Comparison of ENCODE assay signal across 1 cellular context in genomic region chr15:40511472-40512133, GRCh38.
TF ChIP-seq lines count a peak whose summit lies in the region.

No MANE protein-coding gene starts in this region.

TF ChIP-seq in GM12878, 131 proteins besides CTCF, POLR2A, EP300 and RAD21:
- TF ChIP-seq ZBTB11 (CRISPR knock-in tag; IDR thresholded peaks at IDR 0.05) (no peak), IKZF1 (conservative IDR thresholded peaks at IDR 0.05) (peak; percentile 57; the same call in 1 of the 2 replicates), FOXK2 (IDR thresholded peaks at IDR 0.05) (no peak), NR2F1 (conservative IDR thresholded peaks at IDR 0.05) (peak; percentile 93), MYC (IDR thresholded peaks at IDR 0.05; ENCODE audit: insufficient read depth, insufficient read length, insufficient replicate concordance, low read length, severe bottlenecking) (peak; percentile 42), SKIL (IDR thresholded peaks at IDR 0.05; ENCODE audit: low read depth, poor library complexity, severe bottlenecking) (no peak), DPF2 (IDR thresholded peaks at IDR 0.05) (peak; percentile 68; the same call in 1 of the 2 replicates), LARP7 (IDR thresholded peaks at IDR 0.05) (0 out of 2 replicates have a peak, but pooled peaks have one; percentile 45), HDAC2 (IDR thresholded peaks at IDR 0.05) (no peak), PRDM15 (CRISPR knock-in tag; IDR thresholded peaks at IDR 0.05) (no peak), EGR1 (IDR thresholded peaks at IDR 0.05; ENCODE audit: borderline replicate concordance in 1 of 2, low read depth in 2 of 2, low read length in 2 of 2) (no peak), ZNF384 (IDR thresholded peaks at IDR 0.05; ENCODE audit: borderline replicate concordance, low read depth, low read length) (no peak), CBX3 (IDR thresholded peaks at IDR 0.05; ENCODE audit: borderline replicate concordance, low read depth) (no peak), ELK1 (IDR thresholded peaks at IDR 0.05; ENCODE audit: low read depth, low read length) (no peak), SMARCA5 (IDR thresholded peaks at IDR 0.05) (0 out of 2 replicates have a peak, but pooled peaks have one; percentile 44), GATAD2B (conservative IDR thresholded peaks at IDR 0.05; ENCODE audit: low read depth) (peak; percentile 87), PAX8 (IDR thresholded peaks at IDR 0.05) (no peak), POLR2AphosphoS5 (IDR thresholded peaks at IDR 0.05; ENCODE audit: low read length) (no peak), NFYA (IDR thresholded peaks at IDR 0.05; ENCODE audit: borderline replicate concordance, low read depth, low read length) (no peak), SREBF1 (IDR thresholded peaks at IDR 0.05; ENCODE audit: low read length) (no peak), ETV6 (conservative IDR thresholded peaks at IDR 0.05 in 1 of 2, IDR thresholded peaks at IDR 0.05 in 1 of 2; ENCODE audit: borderline replicate concordance in 1 of 2, low read depth in 1 of 2) (no peak), HDAC6 (IDR thresholded peaks at IDR 0.05; ENCODE audit: unreplicated experiment) (peak; percentile 92), POLR2AphosphoS2 (IDR thresholded peaks at IDR 0.05; ENCODE audit: low read depth, low read length) (no peak), ZBTB33 (IDR thresholded peaks at IDR 0.05) (no peak)
